Comparison of ENCODE assay signal across 17 cellular contexts in the genomic region with DNA sequence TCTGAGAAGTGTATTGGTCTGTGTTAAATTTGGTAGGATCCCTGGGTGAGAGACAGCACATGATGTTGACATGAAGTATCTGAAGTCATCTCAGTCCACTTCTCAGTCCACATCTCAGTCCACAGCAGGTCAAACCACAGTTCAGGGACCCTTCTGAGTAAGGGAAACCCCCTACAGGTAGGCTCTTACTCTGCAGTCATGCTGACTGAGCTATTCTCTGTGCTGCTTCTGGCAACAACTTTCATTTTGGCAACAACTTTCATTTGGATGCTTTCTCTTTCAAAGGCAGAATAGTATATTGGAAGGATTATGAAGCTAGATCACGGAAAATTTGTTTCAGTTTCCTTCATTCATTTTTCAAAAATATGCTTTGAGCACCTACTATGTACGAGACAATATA.
A peak's percentile ranks its signal among the peaks of the same experiment; 100 is the strongest.
DNase-seq lines count a peak whose midpoint lies in the region; ATAC-seq and TF ChIP-seq lines count a peak whose summit lies in the region.
"Had no signal": no experiment of that assay in that cellular context is flagged by ENCODE, and none has a peak within 500 bp of the region (broad histone marks: within the 10 kb centered on the region; RNA-seq: fewer than 3 reads in every experiment).

No MANE protein-coding gene starts in this region.

- no peaks in the 10 kb centered on the region for H3K36me3 ChIP-seq in Caco-2 (ENCODE audit: control insufficient read depth, insufficient read depth, low read length)
- H3K36me3 ChIP-seq in CD8-positive, alpha-beta memory T cell (ENCODE audit: insufficient read depth, low read length), result no peaks in the 10 kb centered on the region
- H3K36me3 ChIP-seq: Peyer's patch, tibial artery had no signal

- H3K4me3 ChIP-seq in Caco-2 (ENCODE audit: low read depth, low read length), result no peak overlapping the region
- H3K4me3 ChIP-seq in CD8-positive, alpha-beta memory T cell (ENCODE audit: low read length), result no peak overlapping the region
- H3K4me3 ChIP-seq: Peyer's patch, tibial artery had no signal

- no peaks in the 10 kb centered on the region for H3K9me3 Mint-ChIP-seq in Caco-2 (ENCODE audit: unreplicated experiment)
- peaks cover 0 to 5% (median 0%) of the 10 kb centered on the region in 5 donors for H3K9me3 Mint-ChIP-seq in CD8-positive, alpha-beta memory T cell

- peaks cover 2% of the 10 kb centered on the region for H3K27me3 Mint-ChIP-seq in Caco-2 (ENCODE audit: insufficient read depth, unreplicated experiment)
- peaks cover 0 to 1% of the 10 kb centered on the region in 2 donors for H3K27me3 Mint-ChIP-seq in CD8-positive, alpha-beta memory T cell

- no peak overlapping the region for H3K27ac Mint-ChIP-seq in Caco-2 (ENCODE audit: unreplicated experiment)
- no peak overlapping the region for H3K27ac Mint-ChIP-seq in CD8-positive, alpha-beta memory T cell

- H3K27ac ChIP-seq in CD8-positive, alpha-beta memory T cell (ENCODE audit: low read depth, low read length), result no peak overlapping the region
- H3K27ac ChIP-seq: Peyer's patch, tibial artery had no signal

- ATAC-seq in GM18505 (IDR thresholded peaks at IDR 0.05; ENCODE audit: unreplicated experiment) (peak; percentile 89), GM19467 (IDR thresholded peaks at IDR 0.05; ENCODE audit: unreplicated experiment) (peak; percentile 79), HG02884 (IDR thresholded peaks at IDR 0.05; ENCODE audit: unreplicated experiment) (peak; percentile 85), HG03521 (IDR thresholded peaks at IDR 0.05; ENCODE audit: unreplicated experiment) (peak; percentile 86)
- ATAC-seq: HCT116 had no signal

- no TSS peak for BruUV-seq in Caco-2 (replicated peaks; lab: Mats Ljungman, UMichigan)

- no peaks in the 10 kb centered on the region for H3K27me3 ChIP-seq in Caco-2 (replicated peaks; ENCODE audit: control insufficient read depth, insufficient read depth, low read length)
- H3K27me3 ChIP-seq in CD8-positive, alpha-beta memory T cell (ENCODE audit: insufficient read depth, low read length, poor library complexity, severe bottlenecking), result no peaks in the 10 kb centered on the region
- H3K27me3 ChIP-seq: Peyer's patch, tibial artery had no signal

- DNase-seq in Caco-2 (no peak), Kasumi-1 (lab: John Stamatoyannopoulos, UW) (no peak)
- no peak for DNase-seq in activated CD4-positive, alpha-beta T cell treated with anti-CD3 and anti-CD28 coated beads for 4 hours
- DNase-seq in CD8-positive, alpha-beta memory T cell, result no peak
- DNase-seq: effector CD4-positive, alpha-beta T cell; EL; Karpas-422; kidney glomerular epithelial cell; naive B cell; Peyer's patch; T1000; tibial artery had no signal

- intact Hi-C loops in Caco-2 (cut with micrococcal nuclease; ENCODE audit: unreplicated experiment), result no loop called here

- no peaks in the 10 kb centered on the region for H3K4me1 Mint-ChIP-seq in Caco-2 (ENCODE audit: low read depth, unreplicated experiment)
- no peaks in the 10 kb centered on the region for H3K4me1 Mint-ChIP-seq in CD8-positive, alpha-beta memory T cell
- H3K4me1 Mint-ChIP-seq: naive B cell had no signal

- no peaks in the 10 kb centered on the region for H3K4me1 ChIP-seq in Caco-2
- no peaks in the 10 kb centered on the region for H3K4me1 ChIP-seq in CD8-positive, alpha-beta memory T cell (ENCODE audit: insufficient read depth, low read length)
- H3K4me1 ChIP-seq: Peyer's patch, tibial artery had no signal

- TF ChIP-seq POLR2A in GM18505 (IDR thresholded peaks at IDR 0.05; ENCODE audit: borderline replicate concordance, extremely low read depth, insufficient read depth, insufficient read length), result no peak

- CTCF ChIA-PET in Caco-2 (lab: Charles Lee), result interaction anchor here (0.6 kb wide), 1 partner anchor 23 kb away, joined by 3 read pairs; no protein-coding TSS in a partner anchor
- CTCF ChIA-PET in CD8-positive, alpha-beta memory T cell (lab: Charles Lee), result no interaction called here

- no peak overlapping the region for H3K4me3 Mint-ChIP-seq in Caco-2 (ENCODE audit: unreplicated experiment)
- no peak overlapping the region for H3K4me3 Mint-ChIP-seq in CD8-positive, alpha-beta memory T cell
- H3K4me3 Mint-ChIP-seq: naive B cell had no signal

- H3K9me3 ChIP-seq in Caco-2, result no peaks in the 10 kb centered on the region
- no peaks in the 10 kb centered on the region for H3K9me3 ChIP-seq in CD8-positive, alpha-beta memory T cell (ENCODE audit: low read length)
- H3K9me3 ChIP-seq: Peyer's patch, tibial artery had no signal

- POLR2A ChIA-PET in Caco-2 (lab: Charles Lee), result no interaction called here
- POLR2A ChIA-PET in CD8-positive, alpha-beta memory T cell (lab: Charles Lee), result no interaction called here

- no peaks in the 10 kb centered on the region for H3K36me3 Mint-ChIP-seq in Caco-2 (ENCODE audit: insufficient read depth, unreplicated experiment)
- no peaks in the 10 kb centered on the region for H3K36me3 Mint-ChIP-seq in CD8-positive, alpha-beta memory T cell
- H3K36me3 Mint-ChIP-seq: naive B cell had no signal

- no peak for TF ChIP-seq CTCF in Caco-2 (IDR thresholded peaks at IDR 0.05; ENCODE audit: insufficient read depth in 1 of 2, low read depth in 1 of 2, low read length in 1 of 2, severe bottlenecking in 1 of 2, unreplicated experiment in 1 of 2)
